8 cellular contexts compared by ENCODE assay signal in the genomic region with DNA sequence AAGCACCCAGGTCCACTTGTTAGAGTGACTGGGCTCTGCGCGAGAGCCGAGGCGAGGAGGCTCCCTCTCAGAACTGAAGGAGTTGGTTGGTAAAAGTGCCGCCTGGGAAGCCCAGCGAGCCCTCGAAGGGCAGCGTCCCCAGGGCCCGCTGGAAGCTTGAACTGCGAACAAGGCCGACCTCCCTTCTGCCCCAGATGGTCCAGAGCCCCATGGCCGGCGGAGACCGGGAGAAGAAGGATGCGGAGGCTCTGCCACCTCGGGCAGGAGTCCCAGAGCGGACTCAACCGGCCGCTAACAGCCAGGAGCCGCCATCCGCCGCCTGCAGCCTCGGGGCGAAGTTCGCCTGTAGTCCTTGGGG.
DNase-seq lines count a peak whose midpoint lies in the region; ATAC-seq, FAIRE-seq and TF ChIP-seq lines count a peak whose summit lies in the region.

No MANE protein-coding gene starts in this region.

- ATAC-seq in Right ventricle myocardium inferior (no peak), K562 (no peak; the same call in 2 of the 3 replicates), mucosa of descending colon (peak; percentile 21)

- H3K4me1 ChIP-seq in K562 (replicated peaks in 1 of 2; ENCODE audit: control insufficient read depth in 2 of 2, insufficient read depth in 2 of 2, low read length in 2 of 2) (peaks cover 0 to 24% of the 10 kb centered on the region in 2 experiments; a peak in 3 of 5 replicates), mucosa of descending colon (ENCODE audit: low read depth) (no peaks in the 10 kb centered on the region), uterus (no peaks in the 10 kb centered on the region)

- POLR2A ChIA-PET in K562 (lab: Yijun Ruan, JAX), result interaction anchor here (0.5 to 1.5 kb wide), 3 partner anchors 10 to 65 kb away, joined by 3 to 10 read pairs (median 3); no protein-coding TSS in a partner anchor

- TF ChIP-seq POLR2A in K562 (conservative IDR thresholded peaks at IDR 0.05) (no peak), uterus (IDR thresholded peaks at IDR 0.05) (no peak), H54 (IDR thresholded peaks at IDR 0.05; ENCODE audit: low read depth, low read length) (no peak)

- intact Hi-C loops in cardiac septum (cut with DNase I) (no loop called here), Right ventricle myocardium inferior (cut with DNase I) (no loop called here), K562 (cut with micrococcal nuclease) (no loop called here), mucosa of descending colon (cut with DNase I, micrococcal nuclease) (no loop called here), uterus (cut with DNase I; ENCODE audit: low total_unique reads) (no loop called here)

- H3K9ac ChIP-seq in K562 (ENCODE audit: insufficient read depth in 1 of 2, low read depth in 2 of 2, low read length in 2 of 2), result no peak overlapping the region

- peak; percentile 76 for DNase-seq in cardiac septum (ENCODE audit: low spot score)
- no peak for DNase-seq in Right ventricle myocardium inferior (ENCODE audit: missing footprints)
- DNase-seq in K562 (ENCODE audit: extremely low read depth in 1 of 4, low spot score in 3 of 4), result no peak
- no peak for DNase-seq in mucosa of descending colon
- DNase-seq in uterus, result no peak
- no peak for DNase-seq in central memory CD4-positive, alpha-beta T cell
- DNase-seq in H54 (ENCODE audit: insufficient read length, low spot score), result no peak
- no peak for DNase-seq in activated gamma-delta T cell treated with Interleukin-2 at 50 U/mL for 16 hours

- no peak overlapping the region for H2AFZ ChIP-seq in K562 (ENCODE audit: low read depth, low read length)

- H3K36me3 ChIP-seq in K562 (ENCODE audit: control insufficient read depth, insufficient read depth, low read length) (no peaks in the 10 kb centered on the region), mucosa of descending colon (ENCODE audit: low read depth) (no peaks in the 10 kb centered on the region), uterus (no peaks in the 10 kb centered on the region)

- H3K9me1 ChIP-seq in K562 (ENCODE audit: control insufficient read depth, insufficient read depth, low read length), result no peaks in the 10 kb centered on the region

- CTCF ChIA-PET in K562 (lab: Yijun Ruan, JAX; ENCODE audit: low intra/inter-chr PET ratio), result no interaction called here

- H3K27ac ChIP-seq in K562 (ENCODE audit: extremely low read depth, low read depth, low read length) (no peak overlapping the region), uterus (peak overlapping the region; percentile 57 to 72)

- FAIRE-seq in K562 (lab: Jason Lieb, UNC), result no peak
- no peak for FAIRE-seq in H54 (lab: Jason Lieb, UNC)

- no peaks in the 10 kb centered on the region for H3K79me2 ChIP-seq in K562 (ENCODE audit: control insufficient read depth, insufficient read depth, low read length)

- no peak for TF ChIP-seq EP300 in K562 (IDR thresholded peaks at IDR 0.05; ENCODE audit: low read length)

- no peaks in the 10 kb centered on the region for H4K20me1 ChIP-seq in K562 (replicated peaks; ENCODE audit: control insufficient read depth, insufficient read depth, low read length)

- no peak overlapping the region for H3K4me2 ChIP-seq in K562 (ENCODE audit: insufficient read depth, low read length)

- TF ChIP-seq RAD21 in K562 (CRISPR knock-in tag; conservative IDR thresholded peaks at IDR 0.05 in 1 of 2, IDR thresholded peaks at IDR 0.05 in 1 of 2), result no peak

- 47% methylated on average over 9 of the region's 25 CpGs for WGBS in K562 (ENCODE audit: insufficient coverage, low coverage, missing lambda C conversion rate)

- H3K9me3 ChIP-seq in K562 (replicated peaks; ENCODE audit: control insufficient read depth, insufficient read depth, low read depth, low read length) (no peaks in the 10 kb centered on the region), mucosa of descending colon (no peaks in the 10 kb centered on the region), uterus (no peaks in the 10 kb centered on the region)

- in situ Hi-C loops in K562 (cut with MboI), result no loop called here

- BruUV-seq in K562 (replicated peaks; lab: Mats Ljungman, UMichigan), result no TSS peak

- H3K4me3 ChIP-seq in K562 (peak overlapping the region; percentile 35; the same call in 1 of the 2 replicates), mucosa of descending colon (no peak overlapping the region), uterus (peak overlapping the region; percentile 36 to 38)

- H3K27me3 ChIP-seq in K562 (ENCODE audit: control insufficient read depth in 2 of 2, insufficient read depth in 2 of 2, low read length in 2 of 2), result peaks cover 2 to 13% of the 10 kb centered on the region in 2 experiments; a peak in 2 of 5 replicates
- H3K27me3 ChIP-seq in uterus, result no peaks in the 10 kb centered on the region

- no peak for TF ChIP-seq CTCF in K562 (IDR thresholded peaks at IDR 0.05 in 2 of 3, conservative IDR thresholded peaks at IDR 0.05 in 1 of 3; ENCODE audit: insufficient read depth in 2 of 3, low read depth in 1 of 3, low read length in 3 of 3)
- no peak for TF ChIP-seq CTCF in mucosa of descending colon (IDR thresholded peaks at IDR 0.05)
- TF ChIP-seq CTCF in uterus (IDR thresholded peaks at IDR 0.05), result no peak

TF ChIP-seq in K562, 482 proteins besides CTCF, POLR2A, EP300 and RAD21:
- TF ChIP-seq LEF1 (IDR thresholded peaks at IDR 0.05), result no peak
- TF ChIP-seq SAFB (IDR thresholded peaks at IDR 0.05; ENCODE audit: borderline replicate concordance, low read depth, low read length), result no peak
- no peak for TF ChIP-seq XRCC5 (IDR thresholded peaks at IDR 0.05; ENCODE audit: low read depth, low read length)
- no peak for TF ChIP-seq ZNF583 (CRISPR knock-in tag; IDR thresholded peaks at IDR 0.05)
- no peak for TF ChIP-seq NBN (IDR thresholded peaks at IDR 0.05; ENCODE audit: low read depth)
- no peak for TF ChIP-seq ZNF121 (CRISPR knock-in tag; conservative IDR thresholded peaks at IDR 0.05)
- no peak for TF ChIP-seq GABPB2 (CRISPR knock-in tag; conservative IDR thresholded peaks at IDR 0.05)
- TF ChIP-seq HDAC6 (IDR thresholded peaks at IDR 0.05; ENCODE audit: low read depth, low read length), result no peak
- no peak for TF ChIP-seq BDP1 (IDR thresholded peaks at IDR 0.05; ENCODE audit: insufficient read depth, insufficient read length)
- no peak for TF ChIP-seq JUNB (CRISPR knock-in tag; conservative IDR thresholded peaks at IDR 0.05)
- TF ChIP-seq, protein P1, sequence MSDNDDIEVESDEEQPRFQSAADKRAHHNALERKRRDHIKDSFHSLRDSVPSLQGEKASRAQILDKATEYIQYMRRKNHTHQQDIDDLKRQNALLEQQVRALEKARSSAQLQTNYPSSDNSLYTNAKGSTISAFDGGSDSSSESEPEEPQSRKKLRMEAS (CRISPR knock-in tag; IDR thresholded peaks at IDR 0.05), result no peak
- TF ChIP-seq ELF4 (CRISPR knock-in tag; IDR thresholded peaks at IDR 0.05), result no peak
- no peak for TF ChIP-seq ZSCAN32 (CRISPR knock-in tag; IDR thresholded peaks at IDR 0.05)
- TF ChIP-seq NCOA2 (IDR thresholded peaks at IDR 0.05; ENCODE audit: partially characterized antibody in 2 of 2), result no peak
- no peak for TF ChIP-seq PHF8 (IDR thresholded peaks at IDR 0.05; ENCODE audit: borderline replicate concordance, low read length)
- TF ChIP-seq ZNF444 (CRISPR knock-in tag; IDR thresholded peaks at IDR 0.05), result no peak
- no peak for TF ChIP-seq HMGN3 (IDR thresholded peaks at IDR 0.05; ENCODE audit: borderline replicate concordance, extremely low read depth, insufficient read length, low read depth, low read length)
